Comparison of ENCODE assay signal across 8 cellular contexts in genomic region chr5:120465281-120465961, GRCh38. TPM values are rescaled to one million over a fixed set of nuclear protein-coding genes. Genes with fewer than 3 reads are reported as not detected.
DNase-seq lines count a peak whose midpoint lies in the region; ATAC-seq and TF ChIP-seq lines count a peak whose summit lies in the region.

No MANE protein-coding gene starts in this region.

- peak overlapping the region; percentile 75 to 82 for H3K27ac ChIP-seq in tibial artery

- TF ChIP-seq POLR2A in lower leg skin (IDR thresholded peaks at IDR 0.05), result no peak

- ATAC-seq in HG03045 (IDR thresholded peaks at IDR 0.05; ENCODE audit: unreplicated experiment) (no peak), HG03159 (IDR thresholded peaks at IDR 0.05; ENCODE audit: unreplicated experiment) (no peak)

- DNase-seq in Daoy (ENCODE audit: low read depth), result peak; percentile 66
- peak; percentile 70 for DNase-seq in NCI-H82 (lab: John Stamatoyannopoulos, UW)
- peak; percentile 31 to 90 for DNase-seq in lower leg skin (ENCODE audit: low spot score in 2 of 2)
- peak; percentile 58 to 75 for DNase-seq in tibial artery
- no peak for DNase-seq in KG1 (lab: John Stamatoyannopoulos, UW)

- peak overlapping the region; percentile 47 for H3K27ac Mint-ChIP-seq in dendritic cell treated with granulocyte-macrophage colony-stimulating factor and Interleukin-4, amounts not matched to agents 40 ng/mL and 50 ng/mL, for 4 days

- H3K4me3 ChIP-seq in lower leg skin (ENCODE audit: low read depth, poor library complexity, severe bottlenecking) (peak overlapping the region; percentile 16), tibial artery (peak overlapping the region; percentile 64 to 65)

- H3K27me3 ChIP-seq in tibial artery, result no peaks in the 10 kb centered on the region

- 2 to 4% methylated on average over 36 to 42 of the region's 42 CpGs for WGBS in lower leg skin, 2 donors

- H3K36me3 ChIP-seq in tibial artery, result no peaks in the 10 kb centered on the region

- peaks cover 0 to 9% (median 5%) of the 10 kb centered on the region in 4 donors for H3K4me1 ChIP-seq in tibial artery

- H3K4me3 Mint-ChIP-seq in dendritic cell treated with granulocyte-macrophage colony-stimulating factor and Interleukin-4, amounts not matched to agents 40 ng/mL and 50 ng/mL, for 4 days, result peak overlapping the region; percentile 77

- peaks cover 22% of the 10 kb centered on the region for H3K27me3 Mint-ChIP-seq in dendritic cell treated with granulocyte-macrophage colony-stimulating factor and Interleukin-4, amounts not matched to agents 40 ng/mL and 50 ng/mL, for 4 days

- peaks cover 36% of the 10 kb centered on the region for H3K4me1 Mint-ChIP-seq in dendritic cell treated with granulocyte-macrophage colony-stimulating factor and Interleukin-4, amounts not matched to agents 40 ng/mL and 50 ng/mL, for 4 days (ENCODE audit: low read depth)

- intact Hi-C loops in dendritic cell treated with granulocyte-macrophage colony-stimulating factor and Interleukin-4, amounts not matched to agents 40 ng/mL and 50 ng/mL, for 4 days (cut with micrococcal nuclease), result loop anchor here (10.0 kb wide), 1 partner anchor 371 kb away; no protein-coding TSS in a partner anchor
- intact Hi-C loops in lower leg skin (cut with DNase I; ENCODE audit: low total_unique reads), result no loop called here
- intact Hi-C loops in tibial artery (cut with DNase I; ENCODE audit: low total_unique reads), result loop anchor here (10.0 kb wide), 1 partner anchor 511 kb away; no protein-coding TSS in a partner anchor

- H3K9me3 ChIP-seq in tibial artery, result no peaks in the 10 kb centered on the region

- no peak for TF ChIP-seq CTCF in lower leg skin (IDR thresholded peaks at IDR 0.05)
- TF ChIP-seq CTCF in tibial artery (IDR thresholded peaks at IDR 0.05), result no peak

- peaks cover 5% of the 10 kb centered on the region for H3K36me3 Mint-ChIP-seq in dendritic cell treated with granulocyte-macrophage colony-stimulating factor and Interleukin-4, amounts not matched to agents 40 ng/mL and 50 ng/mL, for 4 days (ENCODE audit: low read depth)

- no peaks in the 10 kb centered on the region for H3K9me3 Mint-ChIP-seq in dendritic cell treated with granulocyte-macrophage colony-stimulating factor and Interleukin-4, amounts not matched to agents 40 ng/mL and 50 ng/mL, for 4 days

RNA-seq across cellular contexts. Expression of gene PRR16, which starts 1.3 kb away (rescaled TPM):
- total RNA-seq in Daoy (2014; rRNA removed; shearing (Covaris generic)), result 1.3 and 3.3 TPM in 2 replicates
- 1 to 10 TPM in 3 of 4 donors, not detected in 1; 1.8 to 3.9 (median 2.8) TPM for total RNA-seq in lower leg skin
